In the genomic region with DNA sequence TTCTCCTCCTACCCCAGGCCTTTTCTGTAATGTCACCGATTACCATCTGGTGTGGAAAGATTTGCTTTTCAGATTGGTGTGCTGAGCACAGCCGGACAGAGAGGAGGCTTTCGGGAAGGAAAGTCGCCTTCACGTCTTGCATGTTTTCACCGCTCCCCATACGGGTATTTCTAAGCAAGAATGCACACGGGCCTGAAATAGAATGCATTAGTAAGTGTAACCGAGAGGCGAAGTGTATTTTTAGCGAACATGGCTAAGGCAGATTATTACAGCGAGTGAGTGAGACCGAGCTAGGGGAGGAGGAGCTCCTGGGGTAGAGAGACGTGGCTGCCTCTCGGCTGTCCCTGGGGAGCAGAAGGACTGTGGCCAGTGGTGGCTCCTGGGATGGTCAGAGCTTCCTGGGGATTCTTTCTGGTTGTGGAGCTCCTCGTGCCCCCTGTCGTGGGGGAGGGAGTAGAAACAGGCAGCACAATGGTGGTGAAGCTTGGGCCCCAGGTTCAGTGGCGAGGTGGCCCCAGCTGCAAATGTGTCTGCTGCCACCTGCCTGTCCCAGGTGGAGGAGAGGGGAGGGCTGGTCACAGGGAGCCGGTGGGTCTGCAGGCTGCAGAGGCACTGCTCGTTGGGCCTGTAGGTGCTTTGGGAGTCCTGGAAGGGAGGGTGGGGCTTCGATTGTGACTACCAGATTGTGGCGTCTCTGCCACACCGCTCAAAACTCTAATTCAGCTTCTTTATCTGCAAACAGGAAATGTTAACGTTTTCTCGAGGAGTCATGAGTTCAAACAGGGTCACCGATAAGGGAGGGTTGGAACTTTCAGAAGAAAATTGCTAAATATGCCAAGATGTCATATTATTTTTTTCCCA, we compare ENCODE assay signal across 8 cellular contexts.
DNase-seq lines count a peak whose midpoint lies in the region; ATAC-seq and TF ChIP-seq lines count a peak whose summit lies in the region.

No MANE protein-coding gene starts in this region.

- peak; percentile 67 for ATAC-seq in HG03025 (IDR thresholded peaks at IDR 0.05; ENCODE audit: low FRiP score, unreplicated experiment)

- no peak for TF ChIP-seq CTCF in coronary artery (IDR thresholded peaks at IDR 0.05)

- peak overlapping the region; percentile 62 for H3K4me3 ChIP-seq in coronary artery

- H3K27ac ChIP-seq in coronary artery, result peak overlapping the region; percentile 72 to 95

- peak; percentile 25 for DNase-seq in activated CD8-positive, alpha-beta memory T cell treated with anti-CD3 and anti-CD28 coated beads, Interleukin-2, amount 50 U/mL, for 4 hours
- no peak for DNase-seq in activated CD8-positive, alpha-beta memory T cell treated with anti-CD3 and anti-CD28 coated beads, Interleukin-2, amount 50 U/mL, for 48 hours
- DNase-seq in SK-N-DZ (ENCODE audit: low spot score) (peak; percentile 42), coronary artery (ENCODE audit: low spot score) (peak; percentile 82), retina (peak; percentile 30), mesenteric fat pad (ENCODE audit: low spot score) (no peak), cortex of kidney (lab: John Stamatoyannopoulos, UW) (no peak)

Comparison
In these comparisons a context has a peak if more than half of its experiments do, and no peak if none do; other contexts are left out.
1. DNase-seq: peak in activated CD8-positive, alpha-beta memory T cell treated with anti-CD3 and anti-CD28 coated beads, Interleukin-2, amount 50 U/mL, for 4 hours (single experiment), SK-N-DZ (single experiment), coronary artery (single experiment) and retina (single experiment); none in activated CD8-positive, alpha-beta memory T cell treated with anti-CD3 and anti-CD28 coated beads, Interleukin-2, amount 50 U/mL, for 48 hours (single experiment), mesenteric fat pad (single experiment) and cortex of kidney (single experiment).